25 cellular contexts compared by ENCODE assay signal in the genomic region with DNA sequence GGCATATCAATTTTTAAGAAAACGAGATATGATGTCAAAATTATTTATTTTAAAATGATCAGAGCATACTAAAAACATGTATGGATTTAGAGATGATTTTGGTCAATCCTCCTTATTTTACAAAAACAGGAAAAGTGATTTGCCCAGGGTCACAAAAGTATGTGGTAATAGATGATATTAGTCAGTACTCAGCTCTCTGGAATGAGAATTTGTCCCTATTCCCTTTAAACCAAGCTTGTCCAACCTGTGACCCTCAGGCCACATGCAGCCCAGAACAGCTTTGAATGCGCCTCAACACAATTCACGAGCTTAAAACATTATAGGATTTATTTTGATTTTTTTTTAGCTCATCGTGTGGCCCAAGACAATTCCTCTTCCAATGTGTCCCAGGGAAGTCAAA.
DNase-seq lines count a peak whose midpoint lies in the region; TF ChIP-seq lines count a peak whose summit lies in the region.
"Had no signal": no experiment of that assay in that cellular context is flagged by ENCODE, and none has a peak within 500 bp of the region (broad histone marks: within the 10 kb centered on the region; RNA-seq: fewer than 3 reads in every experiment).

No MANE protein-coding gene starts in this region.

- peaks cover 12% of the 10 kb centered on the region for H3K36me3 Mint-ChIP-seq in HFFc6 (ENCODE audit: low read depth)
- H3K36me3 Mint-ChIP-seq: CD4-positive, CD25-positive, alpha-beta regulatory T cell had no signal

- H3K4me3 Mint-ChIP-seq in HFFc6: peak overlapping the region; percentile 21; the same call in 1 of the 2 replicates
- H3K4me3 Mint-ChIP-seq: activated B cell treated with CpG ODN at 0.5 μM for 24 hours; activated naive CD8-positive, alpha-beta T cell treated with anti-CD3 and anti-CD28 coated beads for 36 hours; activated T-cell treated with anti-CD3 and anti-CD28 coated beads, Interleukin-2, amount 50 U/mL, for 72 hours; CD4-positive, CD25-positive, alpha-beta regulatory T cell; GM23338; nephron progenitor cell; T-helper 17 cell had no signal

- TF ChIP-seq CTCF in AG10803 (conservative IDR thresholded peaks at IDR 0.05; ENCODE audit: low read length): no peak
- no peak for TF ChIP-seq CTCF in HFFc6 (IDR thresholded peaks at IDR 0.05)
- no peak for TF ChIP-seq CTCF in fibroblast of pulmonary artery (IDR thresholded peaks at IDR 0.05; ENCODE audit: low read length, missing control alignments)

- H3K4me1 ChIP-seq in adipocyte (ENCODE audit: control insufficient read depth, insufficient read depth, low read length): peaks cover 33% of the 10 kb centered on the region
- H3K4me1 ChIP-seq in effector memory CD4-positive, alpha-beta T cell (ENCODE audit: control insufficient read depth, insufficient read depth, low read length, poor library complexity, severe bottlenecking): no peaks in the 10 kb centered on the region
- H3K4me1 ChIP-seq in SJCRH30: no peaks in the 10 kb centered on the region
- H3K4me1 ChIP-seq: esophagus squamous epithelium, psoas muscle had no signal

- no peak overlapping the region for H3K4me3 ChIP-seq in AG10803 (ENCODE audit: low read length)
- H3K4me3 ChIP-seq in adipocyte (ENCODE audit: low read length): no peak overlapping the region
- no peak overlapping the region for H3K4me3 ChIP-seq in fibroblast of pulmonary artery (replicated peaks; ENCODE audit: low read depth, low read length)
- H3K4me3 ChIP-seq in effector memory CD4-positive, alpha-beta T cell (ENCODE audit: insufficient read depth, low read depth, low read length, poor library complexity, severe bottlenecking): no peak overlapping the region
- H3K4me3 ChIP-seq in SJCRH30: no peak overlapping the region
- H3K4me3 ChIP-seq: esophagus squamous epithelium, GM23338, hepatocyte, psoas muscle, thyroid gland had no signal

- H3K36me3 ChIP-seq in adipocyte (ENCODE audit: control insufficient read depth, insufficient read depth, low read length, severe bottlenecking): no peaks in the 10 kb centered on the region
- H3K36me3 ChIP-seq in effector memory CD4-positive, alpha-beta T cell (ENCODE audit: control insufficient read depth, insufficient read depth, low read length): no peaks in the 10 kb centered on the region
- H3K36me3 ChIP-seq in SJCRH30: no peaks in the 10 kb centered on the region
- H3K36me3 ChIP-seq: esophagus squamous epithelium, thyroid gland had no signal

- H3K27ac ChIP-seq in effector memory CD4-positive, alpha-beta T cell (ENCODE audit: insufficient read depth, low read length, poor library complexity, severe bottlenecking): no peak overlapping the region
- H3K27ac ChIP-seq in SJCRH30: no peak overlapping the region
- H3K27ac ChIP-seq: esophagus squamous epithelium, hepatocyte, psoas muscle, thyroid gland had no signal

- H3K9ac ChIP-seq in adipocyte (ENCODE audit: low read length): no peak overlapping the region

- DNase-seq in AG10803 (ENCODE audit: low read depth) (peak; percentile 53), HFFc6 (peak; percentile 20), adipocyte (ENCODE audit: low read depth) (peak; percentile 42), fibroblast of pulmonary artery (ENCODE audit: low read depth) (peak; percentile 36), NCI-H526 (lab: John Stamatoyannopoulos, UW) (no peak), SJCRH30 (no peak)
- no peak for DNase-seq in effector memory CD4-positive, alpha-beta T cell
- DNase-seq in stimulated activated CD4-positive, alpha-beta T cell treated with anti-CD3 and anti-CD28 coated beads, Interleukin-1b, Interleukin-23, amount 100 ng/mL, for 48 hours: no peak
- DNase-seq: activated B cell treated with CpG ODN at 0.5 μM for 24 hours; activated CD8-positive, alpha-beta memory T cell treated with anti-CD3 and anti-CD28 coated beads for 24 hours; activated naive CD8-positive, alpha-beta T cell treated with anti-CD3 and anti-CD28 coated beads for 36 hours; activated T-cell treated with anti-CD3 and anti-CD28 coated beads, Interleukin-2, amount 50 U/mL, for 72 hours; CD4-positive, CD25-positive, alpha-beta regulatory T cell; esophagus squamous epithelium; kidney glomerular epithelial cell; NCI-H1105 treated with DMSO at 0.1 percent for 48 hours; NCI-H524 treated with DMSO at 0.1 percent for 48 hours; nephron progenitor cell; psoas muscle; SHP77 treated with DMSO at 0.1 percent for 48 hours; stimulated activated CD4-positive, alpha-beta T cell treated with anti-CD3 and anti-CD28 coated beads, Interleukin-12 subunit alpha, Interleukin-12 subunit beta, amount 100 ng/mL, for 4 hours; T-helper 17 cell; thyroid gland had no signal

- no peaks in the 10 kb centered on the region for H3K27me3 ChIP-seq in adipocyte (replicated peaks; ENCODE audit: control insufficient read depth, insufficient read depth, low read length)
- H3K27me3 ChIP-seq in effector memory CD4-positive, alpha-beta T cell (replicated peaks; ENCODE audit: control insufficient read depth, insufficient read depth, low read length, poor library complexity, severe bottlenecking): no peaks in the 10 kb centered on the region
- no peaks in the 10 kb centered on the region for H3K27me3 ChIP-seq in SJCRH30
- H3K27me3 ChIP-seq: esophagus squamous epithelium, hepatocyte, thyroid gland had no signal

- H3K27me3 Mint-ChIP-seq in HFFc6 (ENCODE audit: insufficient read depth): no peaks in the 10 kb centered on the region
- H3K27me3 Mint-ChIP-seq: activated B cell treated with CpG ODN at 0.5 μM for 24 hours; activated naive CD8-positive, alpha-beta T cell treated with anti-CD3 and anti-CD28 coated beads for 36 hours; CD4-positive, CD25-positive, alpha-beta regulatory T cell; T-helper 17 cell had no signal

- peaks cover 80% of the 10 kb centered on the region for H3K4me1 Mint-ChIP-seq in HFFc6 (ENCODE audit: low read depth)

- H3K9me3 ChIP-seq in adipocyte (ENCODE audit: control insufficient read depth, low read length): no peaks in the 10 kb centered on the region
- no peaks in the 10 kb centered on the region for H3K9me3 ChIP-seq in effector memory CD4-positive, alpha-beta T cell (ENCODE audit: control insufficient read depth, low read length)
- H3K9me3 ChIP-seq in SJCRH30 (replicated peaks): no peaks in the 10 kb centered on the region
- H3K9me3 ChIP-seq: esophagus squamous epithelium, psoas muscle, thyroid gland had no signal

- H3K9me3 Mint-ChIP-seq in HFFc6: peaks cover 4% of the 10 kb centered on the region; the same call in 1 of the 2 replicates
- H3K9me3 Mint-ChIP-seq: activated B cell treated with CpG ODN at 0.5 μM for 24 hours; activated naive CD8-positive, alpha-beta T cell treated with anti-CD3 and anti-CD28 coated beads for 36 hours; activated T-cell treated with anti-CD3 and anti-CD28 coated beads, Interleukin-2, amount 50 U/mL, for 72 hours had no signal

- peak overlapping the region; percentile 62 for H3K27ac Mint-ChIP-seq in HFFc6
- H3K27ac Mint-ChIP-seq: activated B cell treated with CpG ODN at 0.5 μM for 24 hours; activated naive CD8-positive, alpha-beta T cell treated with anti-CD3 and anti-CD28 coated beads for 36 hours; activated T-cell treated with anti-CD3 and anti-CD28 coated beads, Interleukin-2, amount 50 U/mL, for 72 hours; CD4-positive, CD25-positive, alpha-beta regulatory T cell; nephron progenitor cell; T-helper 17 cell had no signal

Comparison
In these comparisons a context has a peak if more than half of its experiments do, and no peak if none do; other contexts are left out.
1. DNase-seq: peak in AG10803 (single experiment), HFFc6 (single experiment), adipocyte (single experiment) and fibroblast of pulmonary artery (single experiment); none in effector memory CD4-positive, alpha-beta T cell (0 of 3), stimulated activated CD4-positive, alpha-beta T cell treated with anti-CD3 and anti-CD28 coated beads, Interleukin-1b, Interleukin-23, amount 100 ng/mL, for 48 hours (single experiment), NCI-H526 (0 of 2) and SJCRH30 (0 of 2).